ENCODE assay signal across 18 cellular contexts in genomic region chr4:176350671-176351070, GRCh38.
"Had no signal": no experiment of that assay in that cellular context is flagged by ENCODE, and none has a peak within 500 bp of the region (broad histone marks: within the 10 kb centered on the region; RNA-seq: fewer than 3 reads in every experiment).

No MANE protein-coding gene starts in this region.

- H3K4me1 ChIP-seq: colonic mucosa, lower lobe of right lung, pancreas, right atrium auricular region, stomach, thyroid gland had no signal

- H3K9me3 ChIP-seq: colonic mucosa, lower lobe of right lung, pancreas, right atrium auricular region, stomach, thyroid gland, vagina had no signal

- H3K4me3 ChIP-seq: colonic mucosa, lower lobe of right lung, pancreas, right atrium auricular region, stomach, thyroid gland, vagina had no signal

- H3K27me3 ChIP-seq: colonic mucosa, pancreas, right atrium auricular region, stomach, thyroid gland, vagina had no signal

- DNase-seq: colonic mucosa; effector CD8-positive, alpha-beta T cell; erythroblast; left ventricle myocardium superior; lower lobe of right lung; natural killer cell; occipital lobe; pancreas; stimulated activated CD4-positive, alpha-beta T cell treated with anti-CD3 and anti-CD28 coated beads, Interleukin-2, amount 100 ng/mL, for 24 hours; stimulated activated CD4-positive, alpha-beta T cell treated with anti-CD3 and anti-CD28 coated beads, Interleukin-4, amount 100 ng/mL, for 24 hours; stimulated activated naive CD4-positive, alpha-beta T cell treated with Interleukin-2 at 50 U/mL for 16 hours; stomach; thyroid gland; trophoblast cell had no signal

- H3K27ac ChIP-seq: colonic mucosa, lower lobe of right lung, pancreas, right atrium auricular region, stomach, thyroid gland, vagina had no signal

- ATAC-seq: left ventricle myocardium superior; lower lobe of right lung; natural killer cell; pancreas; sciatic nerve; stimulated activated effector memory CD8-positive, alpha-beta T cell treated with anti-CD3 and anti-CD28 coated beads, Interleukin-12 subunit alpha, Interleukin-12 subunit beta, amount 100 ng/mL, for 72 hours had no signal

- H3K36me3 ChIP-seq: colonic mucosa, lower lobe of right lung, pancreas, right atrium auricular region, thyroid gland, vagina had no signal
